9 cellular contexts compared by ENCODE assay signal in the genomic region with DNA sequence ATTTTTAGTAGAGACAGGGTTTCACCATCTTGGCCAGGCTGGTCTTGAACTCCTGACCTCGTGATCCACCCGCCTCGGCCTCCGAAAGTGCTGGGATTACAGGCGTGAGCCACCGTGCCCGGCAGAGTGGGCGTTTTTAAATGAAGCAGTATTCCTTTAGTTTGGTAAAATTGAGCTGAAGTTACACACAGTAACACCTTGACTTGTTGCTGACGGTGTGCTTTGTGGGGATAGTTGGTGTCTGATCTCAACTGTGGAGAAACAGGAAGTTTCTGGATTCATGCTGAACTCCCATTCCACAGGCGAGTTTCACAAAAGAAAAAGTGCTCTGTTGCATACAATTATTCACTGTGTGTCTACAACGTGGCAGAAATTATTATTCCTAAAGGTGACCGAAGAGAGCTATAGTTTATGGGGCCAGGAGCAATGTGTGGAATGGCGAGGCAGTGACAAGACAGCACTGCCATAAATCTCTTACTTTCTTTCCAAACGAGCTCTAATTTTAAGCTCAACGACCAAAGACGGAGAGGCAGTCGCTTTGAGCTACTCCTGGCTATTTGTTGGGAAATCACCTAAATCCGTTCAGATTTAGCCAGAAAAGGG. TPM values are rescaled to one million over a fixed set of nuclear protein-coding genes. Genes with fewer than 3 reads are reported as not detected.
DNase-seq lines count a peak whose midpoint lies in the region; ATAC-seq, FAIRE-seq and TF ChIP-seq lines count a peak whose summit lies in the region.
"Had no signal": no experiment of that assay in that cellular context is flagged by ENCODE, and none has a peak within 500 bp of the region (broad histone marks: within the 10 kb centered on the region; RNA-seq: fewer than 3 reads in every experiment).

No MANE protein-coding gene starts in this region.

- H3K27me3 ChIP-seq in ACC112 (ENCODE audit: insufficient read depth, low read length) = no peaks in the 10 kb centered on the region
- H3K27me3 ChIP-seq in GM23248 (replicated peaks; ENCODE audit: insufficient read depth) = no peaks in the 10 kb centered on the region
- peaks cover 9% of the 10 kb centered on the region for H3K27me3 ChIP-seq in lower lobe of right lung (ENCODE audit: low read depth)
- H3K27me3 ChIP-seq in uterus = no peaks in the 10 kb centered on the region

- H3F3A ChIP-seq in GM23248 (ENCODE audit: insufficient read depth) = 0 out of 2 replicates have a peak, but pooled peaks cover 4% of the 10 kb centered on the region

- DNase-seq in GM23248 (no peak), amniotic epithelial cell (ENCODE audit: low read depth) (peak; percentile 24), lower lobe of right lung (no peak), uterus (no peak), NCI-H82 treated with DMSO at 0.1 percent for 48 hours (lab: John Stamatoyannopoulos, UW; ENCODE audit: unreplicated experiment) (no peak), HPDE6-E6E7 (ENCODE audit: extremely low spot score) (no peak), urothelium cell line (ENCODE audit: low spot score) (no peak)

- H3K9me2 ChIP-seq in GM23248 (ENCODE audit: insufficient read depth) = no peaks in the 10 kb centered on the region

- H4K20me1 ChIP-seq in GM23248 (ENCODE audit: insufficient read depth) = no peaks in the 10 kb centered on the region

- H2AFZ ChIP-seq in ACC112 (ENCODE audit: low read length, unreplicated experiment) = peak overlapping the region; percentile 58
- peak overlapping the region; percentile 85 for H2AFZ ChIP-seq in GM23248

- intact Hi-C loops in lower lobe of right lung (cut with DNase I) (no loop called here), uterus (cut with DNase I; ENCODE audit: low total_unique reads) (no loop called here)

- peak overlapping the region; percentile 85 for H3K4me2 ChIP-seq in GM23248 (ENCODE audit: unreplicated experiment)

- H3K9ac ChIP-seq in GM23248 = peak overlapping the region; percentile 76

- H3K4me1 ChIP-seq in ACC112 (ENCODE audit: control insufficient read depth, insufficient read depth, low read length, unreplicated experiment) (no peaks in the 10 kb centered on the region), GM23248 (ENCODE audit: insufficient read depth) (no peaks in the 10 kb centered on the region), lower lobe of right lung (peaks cover 9% of the 10 kb centered on the region), uterus (no peaks in the 10 kb centered on the region)

- FAIRE-seq in urothelium cell line (lab: Jason Lieb, UNC) = no peak
- FAIRE-seq: colon had no signal

- no peaks in the 10 kb centered on the region for H3K9me3 ChIP-seq in GM23248 (ENCODE audit: low read depth)
- no peaks in the 10 kb centered on the region for H3K9me3 ChIP-seq in lower lobe of right lung
- no peaks in the 10 kb centered on the region for H3K9me3 ChIP-seq in uterus

- WGBS in GM23248 (ENCODE audit: low coverage in 1 of 2, low lambda C conversion rate in 2 of 2, missing lambda C conversion rate in 2 of 2), 2 experiments = 49 to 51% methylated on average over 18 of the region's 18 CpGs

- peak; percentile 9 to 17 for ATAC-seq in lower lobe of right lung

- no peaks in the 10 kb centered on the region for H3K79me2 ChIP-seq in ACC112 (ENCODE audit: control insufficient read depth, insufficient read depth, low read length, unreplicated experiment)
- H3K79me2 ChIP-seq in GM23248 (ENCODE audit: insufficient read depth) = no peaks in the 10 kb centered on the region

- TF ChIP-seq CTCF in lower lobe of right lung (IDR thresholded peaks at IDR 0.05) = no peak
- TF ChIP-seq CTCF in uterus (IDR thresholded peaks at IDR 0.05) = no peak

- H3K27ac ChIP-seq in ACC112 (ENCODE audit: low read depth, low read length) (peak overlapping the region; percentile 56; the same call in 1 of the 2 replicates), GM23248 (peak overlapping the region; percentile 57), lower lobe of right lung (no peak overlapping the region), uterus (peak overlapping the region; percentile 50 to 67)

- H3K36me3 ChIP-seq in ACC112 (ENCODE audit: insufficient read depth, low read length) (no peaks in the 10 kb centered on the region), GM23248 (ENCODE audit: low read depth) (0 out of 2 replicates have a peak, but pooled peaks cover 5% of the 10 kb centered on the region), lower lobe of right lung (no peaks in the 10 kb centered on the region), uterus (no peaks in the 10 kb centered on the region)

- no peak for TF ChIP-seq POLR2A in uterus (IDR thresholded peaks at IDR 0.05)

- H3K4me3 ChIP-seq in ACC112 (ENCODE audit: low read depth, low read length) (peak overlapping the region; percentile 81), GM23248 (peak overlapping the region; percentile 80), lower lobe of right lung (peak overlapping the region; percentile 55), uterus (peak overlapping the region; percentile 49 to 63)

- in situ Hi-C loops in GM23248 (cut with MboI) = no loop called here

RNA-seq across cellular contexts. Expression of gene CABYR, which starts 0.5 kb away (rescaled TPM):
- 2.9 and 4.9 TPM in 2 replicates for total RNA-seq in GM23248 (2014; rRNA removed; shearing (Covaris generic))
- 3.6 and 4.5 TPM in 2 replicates for polyA plus RNA-seq in GM23248 (2016; fragmentation: Nextera tagmentation; extraction: Ambion mirVana)
- total RNA-seq in lower lobe of right lung (1.2 TPM), uterus (1 to 10 TPM in 2 of 4 donors, not detected in 2; 2.0 to 4.4 TPM)
